26 cellular contexts compared by ENCODE assay signal in the genomic region with DNA sequence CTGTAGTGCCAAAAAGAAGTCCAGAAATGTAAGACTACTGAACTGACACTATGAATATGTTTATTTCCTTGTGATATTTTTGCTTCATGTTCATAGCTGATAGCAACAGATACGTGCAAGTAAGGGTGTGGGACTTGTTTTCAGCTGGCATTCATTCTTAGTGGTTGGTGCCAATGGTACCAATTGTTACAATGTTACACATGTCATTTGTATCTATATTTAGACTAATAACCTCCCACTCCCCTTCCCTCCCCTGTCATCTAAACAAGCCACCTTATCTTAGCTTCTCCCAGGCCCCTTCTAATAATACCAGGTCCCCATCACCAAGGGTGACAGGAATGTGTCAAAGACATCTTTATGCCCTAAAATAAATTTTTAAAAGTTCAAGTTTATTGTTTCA.
"Had no signal": no experiment of that assay in that cellular context is flagged by ENCODE, and none has a peak within 500 bp of the region (broad histone marks: within the 10 kb centered on the region; RNA-seq: fewer than 3 reads in every experiment).

No MANE protein-coding gene starts in this region.

- H3K27ac ChIP-seq: hepatocyte, neural progenitor cell, neutrophil, parathyroid adenoma, psoas muscle, skin epidermis, stomach, thoracic aorta, tibial artery, upper lobe of right lung had no signal

- DNase-seq: head of caudate nucleus; islet precursor cell; naive B cell; natural killer cell; nephron progenitor cell; occipital lobe; psoas muscle; stimulated activated CD4-positive, alpha-beta T cell treated with anti-CD3 and anti-CD28 coated beads, Interleukin-12 subunit alpha, Interleukin-12 subunit beta, amount 100 ng/mL, for 4 hours; stimulated activated CD4-positive, alpha-beta T cell treated with anti-CD3 and anti-CD28 coated beads, Interleukin-15, amount 100 ng/mL, for 24 hours; stimulated activated CD4-positive, alpha-beta T cell treated with anti-CD3 and anti-CD28 coated beads, Interleukin-2, amount 100 ng/mL, for 24 hours; stimulated activated CD4-positive, alpha-beta T cell treated with anti-CD3 and anti-CD28 coated beads, Interleukin-4, amount 100 ng/mL, for 1 hour; stimulated activated naive B cell treated with anti-CD40 and anti-IgM and Interleukin-4, amounts not matched to agents 10 μg/mL and 1 μg/mL and 100 μg/mL, for 72 hours; stimulated activated naive CD8-positive, alpha-beta T cell treated with anti-CD3 and anti-CD28 coated beads, Interleukin-15, Interleukin-2, amounts not matched to agents 100 U/mL and 50 U/mL, for 24 hours; stomach; tibial artery; trophoblast cell; upper lobe of right lung had no signal

- ATAC-seq: left lobe of liver; natural killer cell; psoas muscle; sciatic nerve; stimulated activated naive B cell treated with anti-CD40 and anti-IgM and Interleukin-4, amounts not matched to agents 10 μg/mL and 1 μg/mL and 100 μg/mL, for 72 hours; stimulated activated naive CD8-positive, alpha-beta T cell treated with anti-CD3 and anti-CD28 coated beads, Interleukin-15, Interleukin-2, amounts not matched to agents 100 U/mL and 50 U/mL, for 24 hours; upper lobe of right lung had no signal

- H3K9me3 ChIP-seq: neutrophil, psoas muscle, stomach, thoracic aorta, tibial artery, upper lobe of right lung had no signal

- H3K4me3 ChIP-seq: hepatocyte, lung, neural progenitor cell, psoas muscle, skin epidermis, stomach, thoracic aorta, tibial artery, upper lobe of right lung had no signal

- H3K4me1 ChIP-seq: neural progenitor cell, parathyroid adenoma, psoas muscle, tibial artery, upper lobe of right lung had no signal

- H3K36me3 ChIP-seq: neural progenitor cell, neutrophil, stomach, thoracic aorta, tibial artery, upper lobe of right lung had no signal

- H3K27me3 ChIP-seq: hepatocyte, neural progenitor cell, neutrophil, stomach, tibial artery, upper lobe of right lung had no signal
